8 cellular contexts compared by ENCODE assay signal in genomic region chr9:68779558-68780376, GRCh38.
DNase-seq lines count a peak whose midpoint lies in the region; FAIRE-seq and TF ChIP-seq lines count a peak whose summit lies in the region.

No MANE protein-coding gene starts in this region.

- FAIRE-seq in frontal cortex (lab: Jason Lieb, UNC): no peak

- H3K4me1 ChIP-seq in H9 (ENCODE audit: insufficient read depth, low read length) (peaks cover 5% of the 10 kb centered on the region; the same call in 1 of the 2 replicates), neuronal stem cell (ENCODE audit: control insufficient read depth in 2 of 2, insufficient read depth in 1 of 2, low read depth in 1 of 2, low read length in 2 of 2) (peaks cover 6 to 38% of the 10 kb centered on the region in 2 donors)

- H3K79me2 ChIP-seq in H9 (ENCODE audit: insufficient read depth, low read length): peaks cover 4% of the 10 kb centered on the region; the same call in 1 of the 2 replicates

- no peak overlapping the region for H3K4ac ChIP-seq in H9 (ENCODE audit: low read depth, low read length)
- no peak overlapping the region for H3K4ac ChIP-seq in neuronal stem cell (ENCODE audit: low read length)

- peak; percentile 90 for DNase-seq in GDM1 (lab: John Stamatoyannopoulos, UW)
- peak; percentile 93 for DNase-seq in H9
- peak; percentile 90 for DNase-seq in M059J (ENCODE audit: low read depth)
- peak; percentile 93 for DNase-seq in activated gamma-delta T cell treated with Interleukin-2 at 50 U/mL for 16 hours
- peak; percentile 76 to 79 for DNase-seq in frontal cortex (ENCODE audit: low spot score in 2 of 2)
- DNase-seq in neuronal stem cell (ENCODE audit: low spot score): peak; percentile 96
- peak; percentile 25 to 96 (median 84) for DNase-seq in substantia nigra (lab: John Stamatoyannopoulos, UW)

- H3K56ac ChIP-seq in H9 (ENCODE audit: insufficient read length, low read depth, low read length): no peak overlapping the region

- H3K27me3 ChIP-seq in H9 (ENCODE audit: insufficient read depth, low read length): no peaks in the 10 kb centered on the region
- H3K27me3 ChIP-seq in neuronal stem cell (ENCODE audit: control insufficient read depth in 3 of 3, insufficient read depth in 3 of 3, low read depth in 1 of 3, low read length in 3 of 3): no peaks in the 10 kb centered on the region

- no peak overlapping the region for H2BK120ac ChIP-seq in H9 (ENCODE audit: low read depth, low read length, poor library complexity, severe bottlenecking)
- H2BK120ac ChIP-seq in neuronal stem cell (ENCODE audit: low read depth, low read length): no peak overlapping the region

- peak overlapping the region; percentile 57 for H2AFZ ChIP-seq in H9 (ENCODE audit: low read length)
- peak overlapping the region; percentile 91 for H2AFZ ChIP-seq in neuronal stem cell (ENCODE audit: low read length)

- H3K14ac ChIP-seq in H9 (ENCODE audit: insufficient read depth, low read length): peak overlapping the region; percentile 9; the same call in 1 of the 2 replicates
- H3K14ac ChIP-seq in neuronal stem cell (ENCODE audit: low read length): no peak overlapping the region

- H2BK15ac ChIP-seq in H9 (ENCODE audit: low read depth, low read length) (no peak overlapping the region), neuronal stem cell (ENCODE audit: low read length) (no peak overlapping the region)

- no peak overlapping the region for H3K27ac Mint-ChIP-seq in H9

- no peak overlapping the region for H2BK20ac ChIP-seq in H9 (ENCODE audit: low read depth, low read length, poor library complexity, severe bottlenecking)

- H3K23me2 ChIP-seq in H9 (ENCODE audit: insufficient read length, low read depth, low read length, poor library complexity, severe bottlenecking): peaks cover 7% of the 10 kb centered on the region

- no peak overlapping the region for H3K23ac ChIP-seq in H9 (ENCODE audit: insufficient read length, low read depth, low read length)
- H3K23ac ChIP-seq in neuronal stem cell (ENCODE audit: low read depth, low read length, poor library complexity): peak overlapping the region; percentile 16

- peak; percentile 84 for TF ChIP-seq POLR2A in Raji (IDR thresholded peaks at IDR 0.05; ENCODE audit: insufficient read depth, low read depth, low read length)

- WGBS in H9 (ENCODE audit: extremely low coverage, insufficient read length, low lambda C conversion rate): no CpG with 5 or more reads among the region's 65 CpGs
- no CpG with 5 or more reads among the region's 65 CpGs for WGBS in neuronal stem cell (ENCODE audit: extremely low coverage in 2 of 2, insufficient read length in 2 of 2, insufficient replicate concordance in 1 of 2), 2 donors

- H4K5ac ChIP-seq in H9 (ENCODE audit: insufficient read length, low read depth, low read length): peak overlapping the region; percentile 19

- H3K36me3 Mint-ChIP-seq in H9 (ENCODE audit: insufficient read depth in 1 of 3, low read depth in 3 of 3): no peaks in the 10 kb centered on the region

- no peak overlapping the region for H2AK5ac ChIP-seq in H9 (ENCODE audit: insufficient read length, low read length)
- H2AK5ac ChIP-seq in neuronal stem cell (ENCODE audit: low read depth, low read length): no peak overlapping the region

- H3K9ac ChIP-seq in H9 (ENCODE audit: extremely low read depth, insufficient read length, low read length): peak overlapping the region; percentile 74
- H3K9ac ChIP-seq in neuronal stem cell (ENCODE audit: low read depth, low read length, poor library complexity): peak overlapping the region; percentile 90

- H4K20me1 ChIP-seq in H9 (ENCODE audit: control insufficient read depth, insufficient read depth, insufficient read length): no peaks in the 10 kb centered on the region

- H4K91ac ChIP-seq in H9 (ENCODE audit: insufficient read length, low read depth, low read length) (no peak overlapping the region), neuronal stem cell (ENCODE audit: low read depth, low read length, poor library complexity) (peak overlapping the region; percentile 68)

- H4K8ac ChIP-seq in H9 (replicated peaks; ENCODE audit: insufficient read length, low read depth, low read length): no peak overlapping the region
- no peak overlapping the region for H4K8ac ChIP-seq in neuronal stem cell (ENCODE audit: low read depth, low read length)

- H3K36me3 ChIP-seq in neuronal stem cell (replicated peaks in 1 of 2; ENCODE audit: control insufficient read depth in 2 of 2, insufficient read depth in 2 of 2, low read length in 2 of 2): peaks cover 0 to 46% of the 10 kb centered on the region in 2 donors

- H3K18ac ChIP-seq in H9 (ENCODE audit: insufficient read length, low read depth, low read length): peak overlapping the region; percentile 61
- peak overlapping the region; percentile 66 for H3K18ac ChIP-seq in neuronal stem cell (ENCODE audit: low read length)

- H3T11ph ChIP-seq in H9 (ENCODE audit: low read length): no peak overlapping the region

- H2BK5ac ChIP-seq in H9 (ENCODE audit: insufficient read length, low read length): no peak overlapping the region
- H2BK5ac ChIP-seq in neuronal stem cell (ENCODE audit: low read length): peak overlapping the region; percentile 1

- H2BK12ac ChIP-seq in H9 (ENCODE audit: insufficient read length, low read depth, low read length) (no peak overlapping the region), neuronal stem cell (ENCODE audit: low read length) (no peak overlapping the region)

- no peak overlapping the region for H3K4me3 Mint-ChIP-seq in H9

- H3K79me1 ChIP-seq in H9 (ENCODE audit: insufficient read depth, low read depth, low read length, poor library complexity, severe bottlenecking) (no peaks in the 10 kb centered on the region), neuronal stem cell (ENCODE audit: low read depth, low read length) (peaks cover 4% of the 10 kb centered on the region)

- H3K4me3 ChIP-seq in neuronal stem cell (ENCODE audit: low read length in 2 of 2): peak overlapping the region; percentile 61 to 92

- H3K27ac ChIP-seq in H9 (ENCODE audit: insufficient read length, low read depth, low read length): no peak overlapping the region
- peak overlapping the region; percentile 65 for H3K27ac ChIP-seq in neuronal stem cell (replicated peaks; ENCODE audit: low read length)
- H3K27ac ChIP-seq in substantia nigra (ENCODE audit: low read depth, low read length, poor library complexity, severe bottlenecking): peak overlapping the region; percentile 95

- H3K4me2 ChIP-seq in H9 (ENCODE audit: insufficient read depth, insufficient read length, low read length) (peak overlapping the region; percentile 94), neuronal stem cell (ENCODE audit: insufficient read depth, low read length, poor library complexity, severe bottlenecking) (peak overlapping the region; percentile 74)

- peak; percentile 42 for TF ChIP-seq CTCF in H9 (conservative IDR thresholded peaks at IDR 0.05)

- no peaks in the 10 kb centered on the region; the same call in 1 of the 2 replicates for H3K27me3 Mint-ChIP-seq in H9 (ENCODE audit: low read depth)

- H3K9me3 Mint-ChIP-seq in H9: no peaks in the 10 kb centered on the region

- H3K4me1 Mint-ChIP-seq in H9: peaks cover 6% of the 10 kb centered on the region in 2 experiments

- H3K9me3 ChIP-seq in H9 (ENCODE audit: control insufficient read depth, low read depth, low read length): no peaks in the 10 kb centered on the region
- H3K9me3 ChIP-seq in neuronal stem cell (replicated peaks in 1 of 2; ENCODE audit: control insufficient read depth in 2 of 2, insufficient read depth in 1 of 2, low read depth in 1 of 2, low read length in 2 of 2): no peaks in the 10 kb centered on the region
